In genomic region chr22:29266564-29267461, GRCh38 we compare ENCODE assay signal across 8 cellular contexts. TPM values are rescaled to one million over a fixed set of nuclear protein-coding genes. Genes with fewer than 3 reads are reported as not detected.
A peak's percentile ranks its signal among the peaks of the same experiment; 100 is the strongest.
DNase-seq lines count a peak whose midpoint lies in the region; ATAC-seq, FAIRE-seq and TF ChIP-seq lines count a peak whose summit lies in the region.

No MANE protein-coding gene starts in this region.

- no peak overlapping the region for H2BK12ac ChIP-seq in neuronal stem cell (ENCODE audit: low read length)

- peak overlapping the region; percentile 41 for H2AK5ac ChIP-seq in neuronal stem cell (ENCODE audit: low read depth, low read length)

- FAIRE-seq in GM12891 (lab: Jason Lieb, UNC) (no peak), endothelial cell of umbilical vein (lab: Jason Lieb, UNC) (no peak)

- H3K9ac ChIP-seq in endothelial cell of umbilical vein (replicated peaks; ENCODE audit: extremely low read depth, insufficient read depth, low read length) (peak overlapping the region; percentile 100), neuronal stem cell (ENCODE audit: low read depth, low read length, poor library complexity) (peak overlapping the region; percentile 83)

- H2BK120ac ChIP-seq in neuronal stem cell (ENCODE audit: low read depth, low read length) = no peak overlapping the region

- no peak for ATAC-seq in HG03342 (IDR thresholded peaks at IDR 0.05; ENCODE audit: unreplicated experiment)

- DNase-seq in GM12891 (ENCODE audit: insufficient read length, low spot score) (no peak), RWPE1 (ENCODE audit: low spot score) (no peak), endothelial cell of umbilical vein (ENCODE audit: low read depth, low spot score) (peak; percentile 20), neuronal stem cell (ENCODE audit: low spot score) (no peak), SW 1271 (lab: John Stamatoyannopoulos, UW) (no peak), DMS114 treated with DMSO at 0.1 percent for 48 hours (lab: John Stamatoyannopoulos, UW; ENCODE audit: unreplicated experiment) (no peak)
- DNase-seq in central memory CD4-positive, alpha-beta T cell = no peak

- no peak for TF ChIP-seq CTCF in RWPE1 (conservative IDR thresholded peaks at IDR 0.05; ENCODE audit: low read depth)
- TF ChIP-seq CTCF in endothelial cell of umbilical vein (IDR thresholded peaks at IDR 0.05; ENCODE audit: extremely low read depth in 1 of 2, insufficient read depth in 1 of 2, low read depth in 1 of 2, low read length in 2 of 2) = no peak

- no TSS peak for BruUV-seq in endothelial cell of umbilical vein (replicated peaks; lab: Mats Ljungman, UMichigan)

- WGBS in neuronal stem cell (ENCODE audit: extremely low coverage in 2 of 2, insufficient read length in 2 of 2, insufficient replicate concordance in 1 of 2), 2 donors = no CpG with 5 or more reads among the region's 13 CpGs

- peaks cover 55% of the 10 kb centered on the region for H3K79me2 ChIP-seq in endothelial cell of umbilical vein (ENCODE audit: control insufficient read depth, insufficient read depth, low read length)

- H3K23ac ChIP-seq in neuronal stem cell (ENCODE audit: low read depth, low read length, poor library complexity) = peak overlapping the region; percentile 8

- TF ChIP-seq POLR2A in GM12891 (IDR thresholded peaks at IDR 0.05; ENCODE audit: low read depth, low read length) (no peak), endothelial cell of umbilical vein (IDR thresholded peaks at IDR 0.05; ENCODE audit: low read depth, low read length) (no peak)

- no peaks in the 10 kb centered on the region for H3K27me3 ChIP-seq in endothelial cell of umbilical vein (ENCODE audit: control insufficient read depth in 2 of 2, insufficient read depth in 2 of 2, low read length in 2 of 2)
- no peaks in the 10 kb centered on the region for H3K27me3 ChIP-seq in neuronal stem cell (ENCODE audit: control insufficient read depth in 3 of 3, insufficient read depth in 3 of 3, low read depth in 1 of 3, low read length in 3 of 3)

- H3K4ac ChIP-seq in neuronal stem cell (ENCODE audit: low read length) = peak overlapping the region; percentile 7

- H4K91ac ChIP-seq in neuronal stem cell (ENCODE audit: low read depth, low read length, poor library complexity) = no peak overlapping the region

- dilution Hi-C loops in endothelial cell of umbilical vein (cut with MboI; ENCODE audit: extremely low pct_ligation_motif_present, low sequenced_read_pairs) = no loop called here

- CTCF ChIA-PET in RWPE1 (lab: Yijun Ruan, JAX) = no interaction called here
- CTCF ChIA-PET in endothelial cell of umbilical vein (lab: Charles Lee) = interaction anchor here (2.2 kb wide), 1 partner anchor 21 kb away, joined by 11 read pairs; no protein-coding TSS in a partner anchor

- H3K14ac ChIP-seq in neuronal stem cell (ENCODE audit: low read length) = no peak overlapping the region

- POLR2A ChIA-PET in RWPE1 (lab: Yijun Ruan, JAX; ENCODE audit: low non-redundant PET) = interaction anchor here (0.5 kb wide), 1 partner anchor 683 kb away, joined by 4 read pairs; no protein-coding TSS in a partner anchor
- POLR2A ChIA-PET in endothelial cell of umbilical vein (lab: Charles Lee) = no interaction called here

- H3K9me3 ChIP-seq in endothelial cell of umbilical vein (replicated peaks; ENCODE audit: control insufficient read depth, insufficient read depth, low read length) = no peaks in the 10 kb centered on the region
- H3K9me3 ChIP-seq in neuronal stem cell (replicated peaks in 1 of 2; ENCODE audit: control insufficient read depth in 2 of 2, insufficient read depth in 1 of 2, low read depth in 1 of 2, low read length in 2 of 2) = no peaks in the 10 kb centered on the region

- H3K4me1 ChIP-seq in endothelial cell of umbilical vein (ENCODE audit: control insufficient read depth, extremely low read depth, insufficient read depth, low read length) = peaks cover 40% of the 10 kb centered on the region
- H3K4me1 ChIP-seq in neuronal stem cell (ENCODE audit: control insufficient read depth in 2 of 2, insufficient read depth in 1 of 2, low read depth in 1 of 2, low read length in 2 of 2) = peaks cover 13 to 37% of the 10 kb centered on the region in 2 donors

- H4K20me1 ChIP-seq in endothelial cell of umbilical vein (replicated peaks; ENCODE audit: control insufficient read depth, extremely low read depth, insufficient read depth, low read length) = peaks cover 15% of the 10 kb centered on the region

- no peaks in the 10 kb centered on the region for H3K9me1 ChIP-seq in endothelial cell of umbilical vein (replicated peaks; ENCODE audit: control insufficient read depth, extremely low read depth, insufficient read depth, low read length)

- H3K4me3 ChIP-seq in endothelial cell of umbilical vein (replicated peaks in 1 of 3; ENCODE audit: insufficient read depth in 1 of 3, low read depth in 1 of 3, low read length in 3 of 3) = peak overlapping the region; percentile 75 to 85 (median 84)
- peak overlapping the region; percentile 70 to 94 for H3K4me3 ChIP-seq in neuronal stem cell (ENCODE audit: low read length in 2 of 2)

- intact Hi-C loops in endothelial cell of umbilical vein (cut with micrococcal nuclease) = loop anchor here (5.0 kb wide), 1 partner anchor 40 kb away; the partner anchor contains the start of gene GAS2L1

- H3K36me3 ChIP-seq in endothelial cell of umbilical vein (ENCODE audit: control insufficient read depth in 2 of 2, extremely low read depth in 1 of 2, insufficient read depth in 2 of 2, low read length in 2 of 2) = peaks cover 11 to 12% of the 10 kb centered on the region in 2 experiments
- peaks cover 22 to 56% of the 10 kb centered on the region in 2 donors for H3K36me3 ChIP-seq in neuronal stem cell (replicated peaks in 1 of 2; ENCODE audit: control insufficient read depth in 2 of 2, insufficient read depth in 2 of 2, low read length in 2 of 2)

- no peak overlapping the region for H2BK15ac ChIP-seq in neuronal stem cell (ENCODE audit: low read length)

- no peak overlapping the region for H2BK5ac ChIP-seq in neuronal stem cell (ENCODE audit: low read length)

- H3K79me1 ChIP-seq in neuronal stem cell (ENCODE audit: low read depth, low read length) = peaks cover 20% of the 10 kb centered on the region

- peak overlapping the region; percentile 28 for H3K18ac ChIP-seq in neuronal stem cell (ENCODE audit: low read length)

- H3K27ac ChIP-seq in RWPE1 (peak overlapping the region; percentile 91), endothelial cell of umbilical vein (ENCODE audit: insufficient read depth, low read depth, low read length) (peak overlapping the region; percentile 100), neuronal stem cell (replicated peaks; ENCODE audit: low read length) (no peak overlapping the region)

- H2AFZ ChIP-seq in endothelial cell of umbilical vein (ENCODE audit: low read depth, low read length) = peak overlapping the region; percentile 90
- H2AFZ ChIP-seq in neuronal stem cell (ENCODE audit: low read length) = peak overlapping the region; percentile 100

- H3K4me2 ChIP-seq in endothelial cell of umbilical vein (ENCODE audit: insufficient read depth, low read length) = peak overlapping the region; percentile 95
- H3K4me2 ChIP-seq in neuronal stem cell (ENCODE audit: insufficient read depth, low read length, poor library complexity, severe bottlenecking) = peak overlapping the region; percentile 77

- no peak overlapping the region for H4K8ac ChIP-seq in neuronal stem cell (ENCODE audit: low read depth, low read length)

RNA-seq across cellular contexts. Expression of gene RHBDD3, which starts 1.0 kb away (rescaled TPM):
- polyA plus RNA-seq in GM12891 (2012; ENCODE audit: low read depth, missing spikeins) = 11.0 TPM
- total RNA-seq in endothelial cell of umbilical vein = 31.3 and 36.3 TPM in 2 replicates
- 37.2 and 46.0 TPM in 2 replicates for polyA plus RNA-seq in endothelial cell of umbilical vein
- polyA plus RNA-seq in endothelial cell of umbilical vein (2011; cell fraction: cytosol; rRNA removed) = 22.0 and 32.2 TPM in 2 replicates
- 42.9 and 48.5 TPM in 2 replicates for polyA plus RNA-seq in endothelial cell of umbilical vein (2011; cell fraction: nucleus; rRNA removed)
- 17.3 and 17.4 TPM in 2 replicates for polyA plus RNA-seq in endothelial cell of umbilical vein (2012)
- polyA minus RNA-seq in endothelial cell of umbilical vein = 9.3 and 17.8 TPM in 2 replicates
- 8.6 TPM for polyA minus RNA-seq in endothelial cell of umbilical vein (2011; cell fraction: cytosol; rRNA and poly(A)+ RNA removed)
- 10.9 and 15.6 TPM in 2 replicates for polyA minus RNA-seq in endothelial cell of umbilical vein (2011; cell fraction: nucleus; rRNA and poly(A)+ RNA removed)
- polyA plus RNA-seq in neuronal stem cell (2013, experiment 1 of 2) = 25.1 TPM
- 24.1 TPM for polyA plus RNA-seq in neuronal stem cell (2013, experiment 2 of 2)

RNA-seq across cellular contexts. Expression of gene EWSR1, which starts 1.3 kb away (rescaled TPM):
- polyA plus RNA-seq in GM12891 (2012; ENCODE audit: low read depth, missing spikeins) = 173 TPM
- 302 and 305 TPM in 2 replicates for total RNA-seq in endothelial cell of umbilical vein
- polyA plus RNA-seq in endothelial cell of umbilical vein = 563 and 588 TPM in 2 replicates
- 186 and 237 TPM in 2 replicates for polyA plus RNA-seq in endothelial cell of umbilical vein (2011; cell fraction: cytosol; rRNA removed)
- polyA plus RNA-seq in endothelial cell of umbilical vein (2011; cell fraction: nucleus; rRNA removed) = 1,153 and 1,220 TPM in 2 replicates
- polyA plus RNA-seq in endothelial cell of umbilical vein (2012) = 226 and 267 TPM in 2 replicates
- polyA minus RNA-seq in endothelial cell of umbilical vein = 389 and 446 TPM in 2 replicates
- polyA minus RNA-seq in endothelial cell of umbilical vein (2011; cell fraction: cytosol; rRNA and poly(A)+ RNA removed) = 152 TPM
- 257 and 351 TPM in 2 replicates for polyA minus RNA-seq in endothelial cell of umbilical vein (2011; cell fraction: nucleus; rRNA and poly(A)+ RNA removed)
- polyA plus RNA-seq in neuronal stem cell (2013, experiment 1 of 2) = 271 TPM
- 267 TPM for polyA plus RNA-seq in neuronal stem cell (2013, experiment 2 of 2)

RNA-seq across cellular contexts. Expression of gene GAS2L1, which starts 39.6 kb away (rescaled TPM):
- 0.21 TPM for polyA plus RNA-seq in GM12891 (2012; ENCODE audit: low read depth, missing spikeins)
- 42.1 and 44.0 TPM in 2 replicates for total RNA-seq in endothelial cell of umbilical vein
- polyA plus RNA-seq in endothelial cell of umbilical vein = 30.5 and 39.3 TPM in 2 replicates
- 19.9 and 27.5 TPM in 2 replicates for polyA plus RNA-seq in endothelial cell of umbilical vein (2011; cell fraction: cytosol; rRNA removed)
- polyA plus RNA-seq in endothelial cell of umbilical vein (2011; cell fraction: nucleus; rRNA removed) = 24.5 and 30.4 TPM in 2 replicates
- polyA plus RNA-seq in endothelial cell of umbilical vein (2012) = 24.5 and 34.1 TPM in 2 replicates
- 11.0 and 18.4 TPM in 2 replicates for polyA minus RNA-seq in endothelial cell of umbilical vein
- polyA minus RNA-seq in endothelial cell of umbilical vein (2011; cell fraction: cytosol; rRNA and poly(A)+ RNA removed) = 11.4 TPM
- 13.3 and 16.6 TPM in 2 replicates for polyA minus RNA-seq in endothelial cell of umbilical vein (2011; cell fraction: nucleus; rRNA and poly(A)+ RNA removed)
- polyA plus RNA-seq in neuronal stem cell (2013, experiment 1 of 2) = 7.7 TPM
- polyA plus RNA-seq in neuronal stem cell (2013, experiment 2 of 2) = 7.4 TPM

RNA-seq across cellular contexts. Expression of gene RASL10A, which starts 48.7 kb away (rescaled TPM):
- polyA plus RNA-seq in GM12891 (2012; ENCODE audit: low read depth, missing spikeins) = 0.63 TPM
- 1.3 and 1.9 TPM in 2 replicates for total RNA-seq in endothelial cell of umbilical vein
- 1.1 TPM in 2 replicates for polyA plus RNA-seq in endothelial cell of umbilical vein
- 0.46 and 0.54 TPM in 2 replicates for polyA plus RNA-seq in endothelial cell of umbilical vein (2011; cell fraction: cytosol; rRNA removed)
- 3.4 and 3.6 TPM in 2 replicates for polyA plus RNA-seq in endothelial cell of umbilical vein (2011; cell fraction: nucleus; rRNA removed)
- polyA plus RNA-seq in endothelial cell of umbilical vein (2012) = 0.23 and 1.4 TPM in 2 replicates
- 0.47 TPM in 1 of 2 replicates, not detected in the other for polyA minus RNA-seq in endothelial cell of umbilical vein
- polyA minus RNA-seq in endothelial cell of umbilical vein (2011; cell fraction: cytosol; rRNA and poly(A)+ RNA removed) = not detected
- 0.96 TPM in 1 of 2 replicates, not detected in the other for polyA minus RNA-seq in endothelial cell of umbilical vein (2011; cell fraction: nucleus; rRNA and poly(A)+ RNA removed)
- polyA plus RNA-seq in neuronal stem cell (2013, experiment 1 of 2) = 0.56 TPM
- 0.53 TPM for polyA plus RNA-seq in neuronal stem cell (2013, experiment 2 of 2)
